Comparison of ENCODE assay signal across 8 cellular contexts in genomic region chr14:80587096-80587724, GRCh38.
DNase-seq lines count a peak whose midpoint lies in the region; TF ChIP-seq lines count a peak whose summit lies in the region.

No MANE protein-coding gene starts in this region.

- no peak overlapping the region for H3K9ac ChIP-seq in H9 (ENCODE audit: extremely low read depth, insufficient read length, low read length)
- no peak overlapping the region for H3K9ac ChIP-seq in Loucy (ENCODE audit: low read depth, low read length, poor library complexity, severe bottlenecking)

- H2AFZ ChIP-seq in H9 (ENCODE audit: low read length) = no peak overlapping the region
- H2AFZ ChIP-seq in Loucy (ENCODE audit: low read length) = no peak overlapping the region

- H2BK12ac ChIP-seq in H9 (ENCODE audit: insufficient read length, low read depth, low read length) = no peak overlapping the region

- TF ChIP-seq CTCF in GM10266 (IDR thresholded peaks at IDR 0.05; ENCODE audit: control insufficient read depth, insufficient read depth, low read depth, missing control alignments) (peak; percentile 44), H9 (conservative IDR thresholded peaks at IDR 0.05) (peak; percentile 66), Loucy (conservative IDR thresholded peaks at IDR 0.05; ENCODE audit: low read length) (peak; percentile 81)

- no peak overlapping the region for H4K5ac ChIP-seq in H9 (ENCODE audit: insufficient read length, low read depth, low read length)

- no peak overlapping the region for H3T11ph ChIP-seq in H9 (ENCODE audit: low read length)

- no peaks in the 10 kb centered on the region for H3K9me3 ChIP-seq in H9 (ENCODE audit: control insufficient read depth, low read depth, low read length)
- peaks cover 10% of the 10 kb centered on the region for H3K9me3 ChIP-seq in Loucy (ENCODE audit: insufficient read depth, low read depth, low read length)

- no CpG with 5 or more reads among the region's 3 CpGs for WGBS in H9 (ENCODE audit: extremely low coverage, insufficient read length, low lambda C conversion rate)

- no peaks in the 10 kb centered on the region for H4K20me1 ChIP-seq in H9 (ENCODE audit: control insufficient read depth, insufficient read depth, insufficient read length)
- H4K20me1 ChIP-seq in Loucy (ENCODE audit: insufficient read depth, low read length, poor library complexity, severe bottlenecking) = no peaks in the 10 kb centered on the region

- H4K8ac ChIP-seq in H9 (replicated peaks; ENCODE audit: insufficient read length, low read depth, low read length) = no peak overlapping the region

- H3K4me2 ChIP-seq in H9 (ENCODE audit: insufficient read depth, insufficient read length, low read length) (no peak overlapping the region), Loucy (ENCODE audit: low read depth, low read length, poor library complexity, severe bottlenecking) (peak overlapping the region; percentile 17)

- no peak overlapping the region for H2BK120ac ChIP-seq in H9 (ENCODE audit: low read depth, low read length, poor library complexity, severe bottlenecking)

- H2BK5ac ChIP-seq in H9 (ENCODE audit: insufficient read length, low read length) = no peak overlapping the region

- H3K4me1 ChIP-seq in H9 (ENCODE audit: insufficient read depth, low read length) (no peaks in the 10 kb centered on the region), Loucy (ENCODE audit: insufficient read depth, low read length, poor library complexity, severe bottlenecking) (peaks cover 34% of the 10 kb centered on the region)

- H3K4me3 ChIP-seq in Loucy (ENCODE audit: low read length, poor library complexity, severe bottlenecking) = no peak overlapping the region

- no peak overlapping the region for H3K27ac ChIP-seq in H9 (ENCODE audit: insufficient read length, low read depth, low read length)

- no peak overlapping the region for H3K4me3 Mint-ChIP-seq in H9
- no peak overlapping the region for H3K4me3 Mint-ChIP-seq in activated naive CD8-positive, alpha-beta T cell

- H3K36me3 Mint-ChIP-seq in H9 (ENCODE audit: insufficient read depth in 1 of 3, low read depth in 3 of 3) = no peaks in the 10 kb centered on the region
- peaks cover 8% of the 10 kb centered on the region for H3K36me3 Mint-ChIP-seq in activated naive CD8-positive, alpha-beta T cell

- H2AK5ac ChIP-seq in H9 (ENCODE audit: insufficient read length, low read length) = no peak overlapping the region

- no peak overlapping the region for H3K27ac Mint-ChIP-seq in H9
- H3K27ac Mint-ChIP-seq in activated naive CD8-positive, alpha-beta T cell = peak overlapping the region; percentile 84

- no peak overlapping the region for H2BK20ac ChIP-seq in H9 (ENCODE audit: low read depth, low read length, poor library complexity, severe bottlenecking)

- peaks cover 7% of the 10 kb centered on the region; the same call in 1 of the 2 replicates for H3F3A ChIP-seq in Loucy (ENCODE audit: low read depth)

- no peaks in the 10 kb centered on the region for H3K23me2 ChIP-seq in H9 (ENCODE audit: insufficient read length, low read depth, low read length, poor library complexity, severe bottlenecking)

- H4K91ac ChIP-seq in H9 (ENCODE audit: insufficient read length, low read depth, low read length) = no peak overlapping the region

- no peak overlapping the region for H3K4ac ChIP-seq in H9 (ENCODE audit: low read depth, low read length)

- H3K14ac ChIP-seq in H9 (ENCODE audit: insufficient read depth, low read length) = no peak overlapping the region

- DNase-seq in AG20443 (ENCODE audit: low spot score) (peak; percentile 33), GM10266 (ENCODE audit: extremely low spot score) (peak; percentile 17), H9 (no peak), iris pigment epithelial cell (ENCODE audit: low read depth) (peak; percentile 77), ureter (ENCODE audit: low spot score) (no peak), cerebellar nuclear complex (lab: John Stamatoyannopoulos, UW) (no peak)

- no peaks in the 10 kb centered on the region for H3K79me1 ChIP-seq in H9 (ENCODE audit: insufficient read depth, low read depth, low read length, poor library complexity, severe bottlenecking)

- H3K18ac ChIP-seq in H9 (ENCODE audit: insufficient read length, low read depth, low read length) = no peak overlapping the region

- no peaks in the 10 kb centered on the region for H3K79me2 ChIP-seq in H9 (ENCODE audit: insufficient read depth, low read length)
- no peaks in the 10 kb centered on the region for H3K79me2 ChIP-seq in Loucy (ENCODE audit: insufficient read depth, low read length)

- H3K9me2 ChIP-seq in Loucy (replicated peaks; ENCODE audit: low read depth, low read length) = no peaks in the 10 kb centered on the region

- no peak overlapping the region for H3K23ac ChIP-seq in H9 (ENCODE audit: insufficient read length, low read depth, low read length)

- H2BK15ac ChIP-seq in H9 (ENCODE audit: low read depth, low read length) = no peak overlapping the region

- H3K9me3 Mint-ChIP-seq in H9 = peaks cover 0 to 8% of the 10 kb centered on the region in 2 experiments; a peak in 2 of 5 replicates
- no peaks in the 10 kb centered on the region for H3K9me3 Mint-ChIP-seq in activated naive CD8-positive, alpha-beta T cell (ENCODE audit: low read depth)

- no peaks in the 10 kb centered on the region for H3K27me3 Mint-ChIP-seq in H9 (ENCODE audit: low read depth)
- no peaks in the 10 kb centered on the region for H3K27me3 Mint-ChIP-seq in activated naive CD8-positive, alpha-beta T cell

- H3K56ac ChIP-seq in H9 (ENCODE audit: insufficient read length, low read depth, low read length) = no peak overlapping the region

- no peaks in the 10 kb centered on the region for H3K36me3 ChIP-seq in Loucy (ENCODE audit: insufficient read depth, low read length)

- no peaks in the 10 kb centered on the region for H3K27me3 ChIP-seq in H9 (ENCODE audit: insufficient read depth, low read length)
- no peaks in the 10 kb centered on the region for H3K27me3 ChIP-seq in Loucy (ENCODE audit: insufficient read depth, low read length, poor library complexity, severe bottlenecking)

- no peaks in the 10 kb centered on the region for H3K4me1 Mint-ChIP-seq in H9
- peaks cover 16% of the 10 kb centered on the region for H3K4me1 Mint-ChIP-seq in activated naive CD8-positive, alpha-beta T cell (ENCODE audit: low read depth)

Comparison
In these comparisons a context has a peak if more than half of its experiments do, and no peak if none do; other contexts are left out.
1. DNase-seq: peak in AG20443 (single experiment), GM10266 (single experiment) and iris pigment epithelial cell (single experiment); none in H9 (single experiment), ureter (single experiment) and cerebellar nuclear complex (0 of 2).
2. Peak in every context shown above with its lines, with median percentiles within 50 percentile points of each other: CTCF ChIP-seq.